Comparison of ENCODE assay signal across 10 cellular contexts in the genomic region with DNA sequence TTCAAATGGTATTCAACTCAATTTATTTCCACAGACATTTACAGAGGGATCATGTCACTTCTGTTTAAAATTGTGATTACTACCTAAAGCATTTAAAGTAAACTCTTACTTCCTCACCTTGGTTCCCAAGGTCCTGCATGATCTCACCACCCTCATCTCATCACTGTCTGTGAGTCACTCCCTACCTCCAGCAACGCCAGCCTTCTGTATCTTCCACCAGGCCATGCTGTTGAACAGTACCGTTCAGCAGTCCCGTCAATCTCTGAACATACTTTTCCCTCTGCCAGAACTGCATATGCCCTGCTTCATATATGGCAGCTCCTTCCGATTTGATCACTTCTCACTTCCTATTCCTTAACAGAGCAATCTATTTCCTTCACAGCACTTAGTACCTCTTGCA. TPM values are rescaled to one million over a fixed set of nuclear protein-coding genes. Genes with fewer than 3 reads are reported as not detected.
DNase-seq lines count a peak whose midpoint lies in the region; ATAC-seq and TF ChIP-seq lines count a peak whose summit lies in the region.
"Had no signal": no experiment of that assay in that cellular context is flagged by ENCODE, and none has a peak within 500 bp of the region (broad histone marks: within the 10 kb centered on the region; RNA-seq: fewer than 3 reads in every experiment).

No MANE protein-coding gene starts in this region.

- peaks cover 7% of the 10 kb centered on the region for H3K36me3 ChIP-seq in OCI-LY3 (replicated peaks; ENCODE audit: low read depth, low read length)
- peaks cover 6% of the 10 kb centered on the region for H3K36me3 ChIP-seq in smooth muscle cell (ENCODE audit: low read depth)

- H3K4me1 ChIP-seq in OCI-LY3 (ENCODE audit: low read length): peaks cover 49% of the 10 kb centered on the region
- no peaks in the 10 kb centered on the region for H3K4me1 ChIP-seq in smooth muscle cell (ENCODE audit: low read depth)

- no peak for ATAC-seq in activated naive CD4-positive, alpha-beta T cell treated with anti-CD3 and anti-CD28 coated beads, Interleukin-2, amount 50 U/mL, for 72 hours
- ATAC-seq in esophagus mucosa (peak; percentile 67), HG03108 (IDR thresholded peaks at IDR 0.05; ENCODE audit: unreplicated experiment) (no peak)

- H3K27me3 ChIP-seq in OCI-LY3 (ENCODE audit: low read depth, low read length) (no peaks in the 10 kb centered on the region), smooth muscle cell (ENCODE audit: low read depth) (no peaks in the 10 kb centered on the region)

- peak overlapping the region; percentile 97 for H3K4me3 Mint-ChIP-seq in activated naive CD4-positive, alpha-beta T cell treated with anti-CD3 and anti-CD28 coated beads, Interleukin-2, amount 50 U/mL, for 24 hours

- no peak overlapping the region for H2AFZ ChIP-seq in OCI-LY3 (ENCODE audit: low read depth, low read length)
- H2AFZ ChIP-seq in smooth muscle cell (ENCODE audit: low read depth): no peak overlapping the region

- WGBS in smooth muscle cell (ENCODE audit: low lambda C conversion rate): 72% methylated on average over 4 of the region's 4 CpGs

- no peaks in the 10 kb centered on the region for H3K9me3 Mint-ChIP-seq in activated naive CD4-positive, alpha-beta T cell treated with anti-CD3 and anti-CD28 coated beads, Interleukin-2, amount 50 U/mL, for 24 hours
- no peaks in the 10 kb centered on the region for H3K9me3 Mint-ChIP-seq in activated naive CD4-positive, alpha-beta T cell treated with anti-CD3 and anti-CD28 coated beads, Interleukin-2, amount 50 U/mL, for 72 hours

- intact Hi-C loops in posterior vena cava (cut with DNase I): no loop called here

- no peaks in the 10 kb centered on the region for H3F3A ChIP-seq in smooth muscle cell (ENCODE audit: low read depth)

- peaks cover 21% of the 10 kb centered on the region for H4K20me1 ChIP-seq in OCI-LY3 (ENCODE audit: insufficient read depth, low read length)
- peaks cover 36% of the 10 kb centered on the region for H4K20me1 ChIP-seq in smooth muscle cell (ENCODE audit: low read depth)

- no peak for DNase-seq in activated naive CD4-positive, alpha-beta T cell treated with anti-CD3 and anti-CD28 coated beads, Interleukin-2, amount 50 U/mL, for 72 hours (ENCODE audit: low spot score in 2 of 2)
- DNase-seq in smooth muscle cell (lab: John Stamatoyannopoulos, UW; ENCODE audit: unreplicated experiment) (no peak), DMS 273 treated with DMSO at 0.1 percent for 48 hours (lab: John Stamatoyannopoulos, UW) (no peak), posterior vena cava (ENCODE audit: low spot score) (no peak)
- DNase-seq: C1 segment of cervical spinal cord, hypothalamus had no signal

- peak overlapping the region; percentile 61 for H3K27ac Mint-ChIP-seq in activated naive CD4-positive, alpha-beta T cell treated with anti-CD3 and anti-CD28 coated beads, Interleukin-2, amount 50 U/mL, for 24 hours
- H3K27ac Mint-ChIP-seq in activated naive CD4-positive, alpha-beta T cell treated with anti-CD3 and anti-CD28 coated beads, Interleukin-2, amount 50 U/mL, for 72 hours: peak overlapping the region in 1 of 2 donors; percentile 14

- peaks cover 2% of the 10 kb centered on the region for H3K36me3 Mint-ChIP-seq in activated naive CD4-positive, alpha-beta T cell treated with anti-CD3 and anti-CD28 coated beads, Interleukin-2, amount 50 U/mL, for 24 hours
- peaks cover 0 to 10% of the 10 kb centered on the region in 2 donors for H3K36me3 Mint-ChIP-seq in activated naive CD4-positive, alpha-beta T cell treated with anti-CD3 and anti-CD28 coated beads, Interleukin-2, amount 50 U/mL, for 72 hours

- H3K4me2 ChIP-seq in OCI-LY3 (ENCODE audit: low read length) (peak overlapping the region; percentile 92), smooth muscle cell (peak overlapping the region; percentile 100)

- H3K4me1 Mint-ChIP-seq in activated naive CD4-positive, alpha-beta T cell treated with anti-CD3 and anti-CD28 coated beads, Interleukin-2, amount 50 U/mL, for 24 hours: peaks cover 49% of the 10 kb centered on the region

- H3K27ac ChIP-seq in OCI-LY3 (ENCODE audit: low read length): no peak overlapping the region
- peak overlapping the region; percentile 81 for H3K27ac ChIP-seq in smooth muscle cell (ENCODE audit: low read depth)

- TF ChIP-seq CTCF in OCI-LY3 (IDR thresholded peaks at IDR 0.05; ENCODE audit: low read depth, low read length) (no peak), smooth muscle cell (IDR thresholded peaks at IDR 0.05; ENCODE audit: borderline replicate concordance, insufficient read depth, poor library complexity, severe bottlenecking) (no peak)

- H3K9ac ChIP-seq in OCI-LY3 (ENCODE audit: low read length) (no peak overlapping the region), smooth muscle cell (ENCODE audit: low read depth) (peak overlapping the region; percentile 14)

- H3K79me2 ChIP-seq in OCI-LY3 (ENCODE audit: low read length): peaks cover 22% of the 10 kb centered on the region
- peaks cover 28% of the 10 kb centered on the region for H3K79me2 ChIP-seq in smooth muscle cell (ENCODE audit: low read depth)

- no peaks in the 10 kb centered on the region for H3K9me3 ChIP-seq in OCI-LY3 (ENCODE audit: insufficient read depth, low read length)
- no peaks in the 10 kb centered on the region for H3K9me3 ChIP-seq in smooth muscle cell (replicated peaks; ENCODE audit: low read depth)

- H3K4me3 ChIP-seq in OCI-LY3 (ENCODE audit: low read length) (peak overlapping the region; percentile 95), smooth muscle cell (no peak overlapping the region)

- no peaks in the 10 kb centered on the region for H3K27me3 Mint-ChIP-seq in activated naive CD4-positive, alpha-beta T cell treated with anti-CD3 and anti-CD28 coated beads, Interleukin-2, amount 50 U/mL, for 24 hours

RNA-seq across cellular contexts. Expression of a gene that starts 2.0 kb away (rescaled TPM):
- 10 to 100 TPM; 13.3 to 18.4 TPM for total RNA-seq in activated naive CD4-positive, alpha-beta T cell treated with anti-CD3 and anti-CD28 coated beads, Interleukin-2, amount 50 U/mL, for 72 hours
- total RNA-seq in esophagus mucosa (23.8 TPM), smooth muscle cell (49.3 and 63.6 TPM in 2 replicates), posterior vena cava (10 to 100 TPM; 29.4 to 32.9 TPM)
- polyA plus RNA-seq in smooth muscle cell: 28.8 and 38.5 TPM in 2 replicates

RNA-seq across cellular contexts. Expression of a gene that starts 36.1 kb away (rescaled TPM):
- 10 to 100 TPM; 41.9 to 61.7 TPM for total RNA-seq in activated naive CD4-positive, alpha-beta T cell treated with anti-CD3 and anti-CD28 coated beads, Interleukin-2, amount 50 U/mL, for 72 hours
- total RNA-seq in esophagus mucosa (319 TPM), smooth muscle cell (504 and 563 TPM in 2 replicates), posterior vena cava (1,000 to 10,000 TPM in 1 of 2 donors, 100 to 1,000 TPM in 1; 654 to 1,001 TPM)
- polyA plus RNA-seq in smooth muscle cell: 291 and 418 TPM in 2 replicates
